Comparison of ENCODE assay signal across 9 cellular contexts in the genomic region with DNA sequence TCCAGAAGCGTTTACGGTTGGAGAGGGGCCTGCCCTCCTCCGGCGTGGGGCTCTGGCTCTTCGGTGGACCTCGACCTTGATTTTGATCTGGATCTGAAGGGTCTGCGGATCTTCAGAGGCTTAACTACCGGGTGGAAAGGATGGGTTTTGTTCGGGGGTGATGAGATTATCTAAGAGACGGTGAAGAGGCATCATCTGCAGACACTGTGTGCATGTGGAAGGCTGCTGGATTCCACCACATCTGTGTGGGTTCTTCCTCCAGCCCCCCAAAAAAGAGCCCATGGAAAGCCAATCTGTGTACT. TPM values are rescaled to one million over a fixed set of nuclear protein-coding genes. Genes with fewer than 3 reads are reported as not detected.
DNase-seq lines count a peak whose midpoint lies in the region; ATAC-seq, FAIRE-seq and TF ChIP-seq lines count a peak whose summit lies in the region.
"Had no signal": no experiment of that assay in that cellular context is flagged by ENCODE, and none has a peak within 500 bp of the region (broad histone marks: within the 10 kb centered on the region; RNA-seq: fewer than 3 reads in every experiment).

No MANE protein-coding gene starts in this region.

- no peak for ATAC-seq in activated naive CD8-positive, alpha-beta T cell treated with anti-CD3 and anti-CD28 coated beads, Interleukin-2, amount 50 U/mL, for 24 hours
- ATAC-seq in GM18861 (IDR thresholded peaks at IDR 0.05; ENCODE audit: unreplicated experiment) = no peak
- ATAC-seq in HG03521 (IDR thresholded peaks at IDR 0.05; ENCODE audit: unreplicated experiment) = no peak

- no peaks in the 10 kb centered on the region for H3K36me3 Mint-ChIP-seq in activated naive CD8-positive, alpha-beta T cell treated with anti-CD3 and anti-CD28 coated beads, Interleukin-2, amount 50 U/mL, for 24 hours (ENCODE audit: low read depth)

- H3K9me3 Mint-ChIP-seq in activated naive CD8-positive, alpha-beta T cell treated with anti-CD3 and anti-CD28 coated beads, Interleukin-2, amount 50 U/mL, for 24 hours = no peaks in the 10 kb centered on the region

- peak overlapping the region; percentile 46 for H3K27ac Mint-ChIP-seq in activated naive CD8-positive, alpha-beta T cell treated with anti-CD3 and anti-CD28 coated beads, Interleukin-2, amount 50 U/mL, for 24 hours

- no peaks in the 10 kb centered on the region for H4K20me1 ChIP-seq in keratinocyte (ENCODE audit: control insufficient read depth, extremely low read depth, insufficient read depth, low read length)

- H3K79me2 ChIP-seq in keratinocyte (ENCODE audit: control insufficient read depth, insufficient read depth, low read length) = peaks cover 2% of the 10 kb centered on the region

- H3K9ac ChIP-seq in keratinocyte (ENCODE audit: control insufficient read depth, extremely low read depth, insufficient read depth, low read length) = peak overlapping the region; percentile 86

- TF ChIP-seq CTCF in keratinocyte (optimal IDR thresholded peaks at IDR 0.05 in 1 of 3, IDR thresholded peaks at IDR 0.05 in 1 of 3, conservative IDR thresholded peaks at IDR 0.05 in 1 of 3; ENCODE audit: extremely low read depth in 1 of 3, insufficient read depth in 2 of 3, low read length in 3 of 3) = no peak

- peak overlapping the region; percentile 74 for H3K4me2 ChIP-seq in keratinocyte (ENCODE audit: control insufficient read depth, extremely low read depth, insufficient read depth, low read depth, low read length)

- peak; percentile 20 for FAIRE-seq in keratinocyte (lab: Jason Lieb, UNC)
- FAIRE-seq: A204.1 had no signal

- peaks cover 11 to 24% of the 10 kb centered on the region in 2 experiments for H3K36me3 ChIP-seq in keratinocyte (ENCODE audit: control insufficient read depth in 2 of 2, extremely low read depth in 1 of 2, insufficient read depth in 2 of 2, low read length in 2 of 2)

- H3K9me3 ChIP-seq in keratinocyte (ENCODE audit: control insufficient read depth, low read depth, low read length) = no peaks in the 10 kb centered on the region

- peaks cover 8% of the 10 kb centered on the region for H3K27me3 Mint-ChIP-seq in activated naive CD8-positive, alpha-beta T cell treated with anti-CD3 and anti-CD28 coated beads, Interleukin-2, amount 50 U/mL, for 24 hours

- no peaks in the 10 kb centered on the region for H3K9me1 ChIP-seq in keratinocyte (ENCODE audit: control insufficient read depth, extremely low read depth, insufficient read depth, low read length)

- peak overlapping the region; percentile 75 for H3K4me3 Mint-ChIP-seq in activated naive CD8-positive, alpha-beta T cell treated with anti-CD3 and anti-CD28 coated beads, Interleukin-2, amount 50 U/mL, for 24 hours

- DNase-seq in NCI-H82 (lab: John Stamatoyannopoulos, UW) (peak; percentile 65), NCI-H82 treated with DMSO at 0.1 percent for 48 hours (lab: John Stamatoyannopoulos, UW; ENCODE audit: unreplicated experiment) (no peak), keratinocyte (ENCODE audit: low read depth, low spot score) (no peak), superior temporal gyrus (ENCODE audit: extremely low spot score) (peak; percentile 33), NCI-H1694 (lab: John Stamatoyannopoulos, UW) (no peak)
- no peak for DNase-seq in activated naive CD8-positive, alpha-beta T cell treated with anti-CD3 and anti-CD28 coated beads, Interleukin-2, amount 50 U/mL, for 24 hours

- no peaks in the 10 kb centered on the region for H3K27me3 ChIP-seq in keratinocyte (ENCODE audit: control insufficient read depth, extremely low read depth, insufficient read depth, low read length)

- H3K4me3 ChIP-seq in keratinocyte (ENCODE audit: control insufficient read depth in 2 of 3, extremely low read depth in 1 of 3, insufficient read depth in 2 of 3, low read depth in 1 of 3, low read length in 3 of 3) = peak overlapping the region; percentile 55 to 77 (median 59)

- peaks cover 19% of the 10 kb centered on the region for H3K4me1 ChIP-seq in keratinocyte (ENCODE audit: control insufficient read depth, extremely low read depth, insufficient read depth, low read length)

- H2AFZ ChIP-seq in keratinocyte (ENCODE audit: control insufficient read depth, low read length) = no peak overlapping the region

- H3K27ac ChIP-seq in keratinocyte (ENCODE audit: control insufficient read depth, insufficient read depth, low read length) = peak overlapping the region; percentile 95

- dilution Hi-C loops in keratinocyte (cut with MboI; ENCODE audit: extremely low pct_ligation_motif_present, low sequenced_read_pairs) = no loop called here

- H3K4me1 Mint-ChIP-seq in activated naive CD8-positive, alpha-beta T cell treated with anti-CD3 and anti-CD28 coated beads, Interleukin-2, amount 50 U/mL, for 24 hours = peaks cover 13% of the 10 kb centered on the region

RNA-seq across cellular contexts. Expression of a gene that starts 1.0 kb away (rescaled TPM):
- 55.4 to 64.9 TPM (median 59.9 TPM) in 3 replicates for polyA plus RNA-seq in keratinocyte
- 137 TPM for polyA plus RNA-seq in keratinocyte (2011; ENCODE audit: low read depth)
- 47.0 and 57.3 TPM in 2 replicates for polyA plus RNA-seq in keratinocyte (2011; cell fraction: cytosol; rRNA removed)
- polyA plus RNA-seq in keratinocyte (2011; cell fraction: nucleus; rRNA removed) = 52.9 and 61.4 TPM in 2 replicates
- polyA plus RNA-seq in keratinocyte (2012; ENCODE audit: low replicate concordance) = 38.8 and 160 TPM in 2 replicates
- 48.8 to 72.1 TPM (median 60.8 TPM) in 3 replicates for polyA minus RNA-seq in keratinocyte
- polyA minus RNA-seq in keratinocyte (2011; cell fraction: cytosol; rRNA and poly(A)+ RNA removed) = 40.1 TPM
- polyA minus RNA-seq in keratinocyte (2011; cell fraction: nucleus; rRNA and poly(A)+ RNA removed) = 26.3 and 38.1 TPM in 2 replicates

Comparison
In these comparisons a context has a peak if more than half of its experiments do, and no peak if none do; other contexts are left out.
1. DNase-seq: peak in NCI-H82 (single experiment) and superior temporal gyrus (single experiment); none in NCI-H82 treated with DMSO at 0.1 percent for 48 hours (single experiment), activated naive CD8-positive, alpha-beta T cell treated with anti-CD3 and anti-CD28 coated beads, Interleukin-2, amount 50 U/mL, for 24 hours (single experiment), keratinocyte (single experiment) and NCI-H1694 (single experiment).